ENCODE assay signal across 10 cellular contexts in genomic region chr10:87534173-87534858, GRCh38. TPM values are rescaled to one million over a fixed set of nuclear protein-coding genes. Genes with fewer than 3 reads are reported as not detected.
DNase-seq lines count a peak whose midpoint lies in the region; ATAC-seq, FAIRE-seq and TF ChIP-seq lines count a peak whose summit lies in the region.
"Had no signal": no experiment of that assay in that cellular context is flagged by ENCODE, and none has a peak within 500 bp of the region (broad histone marks: within the 10 kb centered on the region; RNA-seq: fewer than 3 reads in every experiment).

No MANE protein-coding gene starts in this region.

- CTCF ChIA-PET in CD4-positive, alpha-beta memory T cell (lab: Charles Lee; ENCODE audit: partially characterized antibody): interaction anchor here (1.2 kb wide), 1 partner anchor 30 kb away, joined by 3 read pairs; the partner anchor contains the start of gene MINPP1

- H3K4me1 Mint-ChIP-seq in CD4-positive, alpha-beta memory T cell: peaks cover 11 to 19% (median 12%) of the 10 kb centered on the region in 4 donors

- H3K9me3 ChIP-seq in CD4-positive, alpha-beta memory T cell (ENCODE audit: control insufficient read depth in 1 of 2, low read length in 2 of 2): no peaks in the 10 kb centered on the region
- H3K9me3 ChIP-seq: colonic mucosa had no signal

- H3K27me3 ChIP-seq in CD4-positive, alpha-beta memory T cell (ENCODE audit: insufficient read depth, low read length): no peaks in the 10 kb centered on the region
- H3K27me3 ChIP-seq: colonic mucosa had no signal

- H3K27ac ChIP-seq in CD4-positive, alpha-beta memory T cell (ENCODE audit: low read depth, low read length): no peak overlapping the region
- H3K27ac ChIP-seq: colonic mucosa had no signal

- no peak overlapping the region for H3K4me3 Mint-ChIP-seq in CD4-positive, alpha-beta memory T cell

- FAIRE-seq in urothelium cell line (lab: Jason Lieb, UNC): no peak

- H3K36me3 ChIP-seq in CD4-positive, alpha-beta memory T cell (ENCODE audit: insufficient read depth, low read length): no peaks in the 10 kb centered on the region
- H3K36me3 ChIP-seq: colonic mucosa had no signal

- peak; percentile 70 for DNase-seq in GM12865 (ENCODE audit: low read depth)
- no peak for DNase-seq in CD4-positive, alpha-beta memory T cell
- no peak for DNase-seq in NCI-H1048 (lab: John Stamatoyannopoulos, UW)
- DNase-seq in urothelium cell line (ENCODE audit: low spot score): no peak
- no peak for DNase-seq in inferior parietal cortex (ENCODE audit: extremely low spot score)
- DNase-seq: activated CD4-positive, CD25-positive, alpha-beta regulatory T cell; colonic mucosa had no signal

- no peaks in the 10 kb centered on the region for H3K9me3 Mint-ChIP-seq in CD4-positive, alpha-beta memory T cell

- H3K4me3 ChIP-seq in GM12865 (ENCODE audit: low read depth, low read length): no peak overlapping the region
- no peak overlapping the region for H3K4me3 ChIP-seq in CD4-positive, alpha-beta memory T cell (ENCODE audit: low read length in 2 of 2)
- H3K4me3 ChIP-seq: colonic mucosa had no signal

- peaks cover 7% of the 10 kb centered on the region for H3K4me1 ChIP-seq in CD4-positive, alpha-beta memory T cell (ENCODE audit: insufficient read depth, low read length)
- H3K4me1 ChIP-seq: colonic mucosa had no signal

- ATAC-seq in GM19463 (IDR thresholded peaks at IDR 0.05; ENCODE audit: unreplicated experiment) (peak; percentile 57), HG02852 (IDR thresholded peaks at IDR 0.05; ENCODE audit: unreplicated experiment) (peak; percentile 70), HG03571 (IDR thresholded peaks at IDR 0.05; ENCODE audit: unreplicated experiment) (peak; percentile 64)

- no peak overlapping the region for H3K27ac Mint-ChIP-seq in CD4-positive, alpha-beta memory T cell

- H3K27me3 Mint-ChIP-seq in CD4-positive, alpha-beta memory T cell: no peaks in the 10 kb centered on the region

- intact Hi-C loops in CD4-positive, alpha-beta memory T cell (cut with micrococcal nuclease): no loop called here

- no peak for TF ChIP-seq CTCF in GM12865 (IDR thresholded peaks at IDR 0.05; ENCODE audit: insufficient read depth, low read depth, low read length, missing control alignments)

- POLR2A ChIA-PET in CD4-positive, alpha-beta memory T cell (lab: Charles Lee; ENCODE audit: partially characterized antibody): interaction anchor here (0.5 kb wide), 1 partner anchor 1092 kb away, joined by 3 read pairs; no protein-coding TSS in a partner anchor

- peaks cover 28 to 46% of the 10 kb centered on the region in 2 donors for H3K36me3 Mint-ChIP-seq in CD4-positive, alpha-beta memory T cell

RNA-seq across cellular contexts. Expression of gene MINPP1, which starts 29.6 kb away (rescaled TPM):
- 1 to 10 TPM; 8.2 to 9.3 TPM for total RNA-seq in CD4-positive, alpha-beta memory T cell
- polyA plus RNA-seq in CD4-positive, alpha-beta memory T cell: 10 to 100 TPM; 10.9 to 11.0 TPM
